In genomic region chr21:26532208-26532607, GRCh38 we compare ENCODE assay signal across 26 cellular contexts.
"Had no signal": no experiment of that assay in that cellular context is flagged by ENCODE, and none has a peak within 500 bp of the region (broad histone marks: within the 10 kb centered on the region; RNA-seq: fewer than 3 reads in every experiment).

No MANE protein-coding gene starts in this region.

- H3K27ac ChIP-seq: stomach, suprapubic skin, testis, thoracic aorta, thyroid gland, tibial artery, tibial nerve, transverse colon, upper lobe of left lung, upper lobe of right lung, uterus, vagina had no signal

- H3K9me3 ChIP-seq: stomach, suprapubic skin, testis, thoracic aorta, thyroid gland, tibial artery, tibial nerve, transverse colon, upper lobe of left lung, upper lobe of right lung, uterus, vagina had no signal

- DNase-seq: stimulated activated CD4-positive, alpha-beta T cell treated with anti-CD3 and anti-CD28 coated beads, Interleukin-2, amount 100 ng/mL, for 48 hours; stimulated activated CD4-positive, alpha-beta T cell treated with anti-CD3 and anti-CD28 coated beads, Interleukin-4, amount 100 ng/mL, for 1 hour; stimulated activated CD4-positive, alpha-beta T cell treated with anti-CD3 and anti-CD28 coated beads, Interleukin-4, amount 100 ng/mL, for 24 hours; stimulated activated CD4-positive, alpha-beta T cell treated with anti-CD3 and anti-CD28 coated beads, Interleukin-4, amount 100 ng/mL, for 4 hours; stimulated activated CD8-positive, alpha-beta memory T cell treated with anti-CD3 and anti-CD28 coated beads, Interleukin-4, amount 100 ng/mL, for 48 hours; stimulated activated naive B cell treated with anti-CD40 and anti-IgM and Interleukin-4, amounts not matched to agents 10 μg/mL and 1 μg/mL and 100 μg/mL, for 72 hours; stimulated activated naive CD4-positive, alpha-beta T cell; stimulated activated naive CD4-positive, alpha-beta T cell treated with Interleukin-2 at 50 U/mL for 16 hours; stimulated activated naive CD8-positive, alpha-beta T cell treated with anti-CD3 and anti-CD28 coated beads, Interleukin-15, amount 100 ng/mL, for 72 hours; stimulated activated naive CD8-positive, alpha-beta T cell treated with anti-CD3 and anti-CD28 coated beads, Interleukin-15, Interleukin-2, amounts not matched to agents 100 U/mL and 50 U/mL, for 24 hours; stomach; substantia nigra; testis; thyroid gland; tibial artery; transverse colon; trophoblast cell; upper lobe of left lung; upper lobe of right lung; uterus had no signal

- H3K36me3 ChIP-seq: stomach, suprapubic skin, thoracic aorta, thyroid gland, tibial artery, tibial nerve, transverse colon, upper lobe of left lung, upper lobe of right lung, uterus, vagina had no signal

- H3K27me3 ChIP-seq: stomach, suprapubic skin, testis, thyroid gland, tibial artery, tibial nerve, transverse colon, upper lobe of left lung, upper lobe of right lung, uterus, vagina had no signal

- ATAC-seq: stimulated activated effector memory CD8-positive, alpha-beta T cell treated with anti-CD3 and anti-CD28 coated beads, Interleukin-12 subunit alpha, Interleukin-12 subunit beta, amount 100 ng/mL, for 72 hours; stimulated activated memory B cell treated with anti-CD40 and anti-IgM and Interleukin-4, amounts not matched to agents 10 μg/mL and 1 μg/mL and 100 μg/mL, for 72 hours; stimulated activated naive B cell treated with anti-CD40 and anti-IgM and Interleukin-4, amounts not matched to agents 10 μg/mL and 1 μg/mL and 100 μg/mL, for 72 hours; stimulated activated naive CD8-positive, alpha-beta T cell treated with anti-CD3 and anti-CD28 coated beads, Interleukin-15, amount 100 ng/mL, for 72 hours; stimulated activated naive CD8-positive, alpha-beta T cell treated with anti-CD3 and anti-CD28 coated beads, Interleukin-15, Interleukin-2, amounts not matched to agents 100 U/mL and 50 U/mL, for 24 hours; upper lobe of right lung had no signal

- H3K4me1 ChIP-seq: stomach, suprapubic skin, testis, thyroid gland, tibial artery, tibial nerve, transverse colon, upper lobe of left lung, upper lobe of right lung, uterus, vagina had no signal

- H3K4me3 ChIP-seq: stomach, suprapubic skin, testis, thoracic aorta, thyroid gland, tibial artery, tibial nerve, transverse colon, upper lobe of left lung, upper lobe of right lung, uterus, vagina had no signal
